In the genomic region with DNA sequence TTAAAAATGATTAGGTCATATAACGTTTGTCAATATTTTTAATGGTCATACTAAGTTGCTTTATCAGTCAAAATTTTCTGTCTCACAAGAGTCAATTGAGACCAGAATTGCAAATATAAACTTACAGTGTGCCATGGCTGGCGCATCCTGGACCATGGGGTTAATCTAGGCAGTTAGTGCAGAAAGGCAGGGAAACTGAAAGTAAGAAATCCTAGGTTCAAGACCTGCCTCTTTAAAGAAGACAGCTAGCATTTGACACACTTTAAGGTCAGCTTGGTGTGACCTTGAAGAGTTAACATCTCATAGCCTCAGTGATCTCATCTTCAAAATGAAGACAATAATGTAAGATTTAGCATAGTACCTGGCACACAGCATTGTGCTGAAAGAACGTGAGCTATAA, we compare ENCODE assay signal across 22 cellular contexts.
DNase-seq lines count a peak whose midpoint lies in the region; ATAC-seq and TF ChIP-seq lines count a peak whose summit lies in the region.
"Had no signal": no experiment of that assay in that cellular context is flagged by ENCODE, and none has a peak within 500 bp of the region (broad histone marks: within the 10 kb centered on the region; RNA-seq: fewer than 3 reads in every experiment).

No MANE protein-coding gene starts in this region.

- no peaks in the 10 kb centered on the region for H3K27me3 ChIP-seq in MM.1S (replicated peaks; ENCODE audit: insufficient read depth, low read length)
- no peaks in the 10 kb centered on the region for H3K27me3 ChIP-seq in H7 (ENCODE audit: control insufficient read depth, insufficient read depth, low read length)
- H3K27me3 ChIP-seq: BE2C, BLaER1 had no signal

- H3K36me3 ChIP-seq in MM.1S (replicated peaks; ENCODE audit: insufficient read depth, low read length) (no peaks in the 10 kb centered on the region), H7 (replicated peaks; ENCODE audit: control insufficient read depth, insufficient read depth, low read length) (no peaks in the 10 kb centered on the region)
- H3K36me3 ChIP-seq: BE2C, BLaER1 had no signal

- no peak overlapping the region for H3K9ac ChIP-seq in MM.1S (ENCODE audit: low read length)
- H3K9ac ChIP-seq: BLaER1 had no signal

- H2AFZ ChIP-seq in MM.1S (ENCODE audit: low read length), result no peak overlapping the region

- H3K4me3 ChIP-seq in MM.1S (ENCODE audit: low read length) (no peak overlapping the region), H7 (ENCODE audit: insufficient read depth, low read depth, low read length) (no peak overlapping the region)
- H3K4me3 ChIP-seq: BLaER1, GM12878 had no signal

- no peaks in the 10 kb centered on the region for H3K79me2 ChIP-seq in MM.1S (ENCODE audit: low read length)

- H4K20me1 ChIP-seq in MM.1S (ENCODE audit: insufficient read depth, low read length), result no peaks in the 10 kb centered on the region
- H4K20me1 ChIP-seq: BLaER1 had no signal

- no peaks in the 10 kb centered on the region for H3K9me2 ChIP-seq in MM.1S (replicated peaks; ENCODE audit: insufficient read depth, low read length)

- H3F3A ChIP-seq in MM.1S (ENCODE audit: insufficient read depth, low read length), result no peaks in the 10 kb centered on the region

- H3K27ac ChIP-seq in MM.1S (ENCODE audit: low read length), result no peak overlapping the region
- H3K27ac ChIP-seq: BLaER1 had no signal

- no peaks in the 10 kb centered on the region for H3K9me3 ChIP-seq in MM.1S (replicated peaks; ENCODE audit: insufficient read depth, low read length)
- H3K9me3 ChIP-seq: BE2C, BLaER1 had no signal

- H3K4me2 ChIP-seq in MM.1S (ENCODE audit: low read depth, low read length), result no peak overlapping the region
- H3K4me2 ChIP-seq: BLaER1 had no signal

- TF ChIP-seq CTCF in MM.1S (IDR thresholded peaks at IDR 0.05; ENCODE audit: low read length), result no peak

- no peak for ATAC-seq in GM19351 (IDR thresholded peaks at IDR 0.05; ENCODE audit: unreplicated experiment)
- ATAC-seq: GM12878 had no signal

- DNase-seq in MM.1S, result peak; percentile 32
- peak; percentile 24 for DNase-seq in OCI-M1 (lab: John Stamatoyannopoulos, UW)
- DNase-seq in activated CD8-positive, alpha-beta memory T cell treated with anti-CD3 and anti-CD28 coated beads, Interleukin-2, amount 50 U/mL, for 48 hours, result no peak
- DNase-seq in H7, result no peak
- DNase-seq: 8988T; ACHN; BE2C; C1 segment of cervical spinal cord; CD4-positive, alpha-beta memory T cell; CD4-positive, CD25-positive, alpha-beta regulatory T cell; CD8-positive, alpha-beta memory T cell; COR-L47; DMS 273 treated with DMSO at 0.1 percent for 48 hours; DMS153; DMS53; DMS79; DND-41; EL; GDM1 had no signal

- no peaks in the 10 kb centered on the region for H3K4me1 ChIP-seq in MM.1S (ENCODE audit: low read length)
- H3K4me1 ChIP-seq: BE2C, BLaER1 had no signal

Comparison
In these comparisons a context has a peak if more than half of its experiments do, and no peak if none do; other contexts are left out.
1. DNase-seq: peak in MM.1S (single experiment) and OCI-M1 (single experiment); none in activated CD8-positive, alpha-beta memory T cell treated with anti-CD3 and anti-CD28 coated beads, Interleukin-2, amount 50 U/mL, for 48 hours (single experiment) and H7 (single experiment).